Comparison of ENCODE assay signal across 19 cellular contexts in genomic region chr12:7748774-7749296, GRCh38. TPM values are rescaled to one million over a fixed set of nuclear protein-coding genes. Genes with fewer than 3 reads are reported as not detected.
"Had no signal": no experiment of that assay in that cellular context is flagged by ENCODE, and none has a peak within 500 bp of the region (broad histone marks: within the 10 kb centered on the region; RNA-seq: fewer than 3 reads in every experiment).

No MANE protein-coding gene starts in this region.

- H3K27ac Mint-ChIP-seq: activated CD4-positive, alpha-beta memory T cell treated with anti-CD3 and anti-CD28 coated beads for 36 hours; activated CD4-positive, alpha-beta T cell treated with anti-CD3 and anti-CD28 coated beads for 36 hours; activated naive CD8-positive, alpha-beta T cell; memory B cell; natural killer cell treated with Interleukin-12 subunit alpha and Interleukin-12 subunit beta and Interleukin-15 and Interleukin-18, amount 100 ng/mL, for 72 hours; type B pancreatic cell had no signal

- H3K36me3 Mint-ChIP-seq: activated CD4-positive, alpha-beta memory T cell treated with anti-CD3 and anti-CD28 coated beads for 36 hours; activated naive CD8-positive, alpha-beta T cell; natural killer cell treated with Interleukin-12 subunit alpha and Interleukin-12 subunit beta and Interleukin-15 and Interleukin-18, amount 100 ng/mL, for 72 hours had no signal

- H3K36me3 ChIP-seq: esophagus muscularis mucosa, left lung had no signal

- H3K9me3 Mint-ChIP-seq: activated CD4-positive, alpha-beta memory T cell treated with anti-CD3 and anti-CD28 coated beads for 36 hours; natural killer cell treated with Interleukin-12 subunit alpha and Interleukin-12 subunit beta and Interleukin-15 and Interleukin-18, amount 100 ng/mL, for 72 hours; stimulated activated naive CD8-positive, alpha-beta T cell treated with anti-CD3 and anti-CD28 coated beads, Interleukin-15, amount 100 ng/mL, for 72 hours had no signal

- H3K27ac ChIP-seq: coronary artery, esophagus muscularis mucosa, left lung, VCaP had no signal

- H3K27me3 ChIP-seq: esophagus muscularis mucosa, left lung had no signal

- H3K27me3 Mint-ChIP-seq: activated CD4-positive, alpha-beta T cell treated with anti-CD3 and anti-CD28 coated beads for 36 hours; activated naive CD8-positive, alpha-beta T cell; natural killer cell treated with Interleukin-12 subunit alpha and Interleukin-12 subunit beta and Interleukin-15 and Interleukin-18, amount 100 ng/mL, for 72 hours; stimulated activated naive CD8-positive, alpha-beta T cell treated with anti-CD3 and anti-CD28 coated beads, Interleukin-15, amount 100 ng/mL, for 72 hours; type B pancreatic cell had no signal

- H3K9me3 ChIP-seq: esophagus muscularis mucosa, left lung had no signal

- H3K4me1 Mint-ChIP-seq: activated CD4-positive, alpha-beta T cell treated with anti-CD3 and anti-CD28 coated beads for 36 hours; stimulated activated naive CD8-positive, alpha-beta T cell treated with anti-CD3 and anti-CD28 coated beads, Interleukin-15, amount 100 ng/mL, for 72 hours had no signal

- H3K4me3 ChIP-seq: coronary artery, esophagus muscularis mucosa, left lung had no signal

- H3K4me1 ChIP-seq: esophagus muscularis mucosa, left lung had no signal

- FAIRE-seq: islet of Langerhans had no signal

- DNase-seq: activated CD4-positive, alpha-beta memory T cell treated with anti-CD3 and anti-CD28 coated beads for 36 hours; activated CD4-positive, alpha-beta T cell treated with anti-CD3 and anti-CD28 coated beads for 36 hours; activated gamma-delta T cell; activated T-cell treated with anti-CD3 and anti-CD28 coated beads, Interleukin-2, amount 50 U/mL, for 4 hours; amniotic stem cell; central memory CD4-positive, alpha-beta T cell; left lung; stimulated activated naive CD8-positive, alpha-beta T cell treated with anti-CD3 and anti-CD28 coated beads, Interleukin-15, amount 100 ng/mL, for 72 hours had no signal

- H3K4me3 Mint-ChIP-seq: activated CD4-positive, alpha-beta memory T cell treated with anti-CD3 and anti-CD28 coated beads for 36 hours; activated CD4-positive, alpha-beta T cell treated with anti-CD3 and anti-CD28 coated beads for 36 hours; activated naive CD8-positive, alpha-beta T cell; activated T-cell treated with anti-CD3 and anti-CD28 coated beads, Interleukin-2, amount 50 U/mL, for 4 hours; memory B cell; natural killer cell treated with Interleukin-12 subunit alpha and Interleukin-12 subunit beta and Interleukin-15 and Interleukin-18, amount 100 ng/mL, for 72 hours; stimulated activated naive CD8-positive, alpha-beta T cell treated with anti-CD3 and anti-CD28 coated beads, Interleukin-15, amount 100 ng/mL, for 72 hours; type B pancreatic cell had no signal

- ATAC-seq: activated CD4-positive, alpha-beta T cell treated with anti-CD3 and anti-CD28 coated beads for 36 hours; activated T-cell treated with anti-CD3 and anti-CD28 coated beads, Interleukin-2, amount 50 U/mL, for 4 hours; left lung; sciatic nerve; stimulated activated naive CD8-positive, alpha-beta T cell treated with anti-CD3 and anti-CD28 coated beads, Interleukin-15, amount 100 ng/mL, for 72 hours had no signal

RNA-seq across cellular contexts. Expression of gene CLEC4C, which starts 1.7 kb away (rescaled TPM):
- total RNA-seq: activated CD4-positive, alpha-beta memory T cell treated with anti-CD3 and anti-CD28 coated beads for 36 hours; activated CD4-positive, alpha-beta T cell treated with anti-CD3 and anti-CD28 coated beads for 36 hours; activated T-cell treated with anti-CD3 and anti-CD28 coated beads, Interleukin-2, amount 50 U/mL, for 4 hours; esophagus muscularis mucosa; left lung; natural killer cell treated with Interleukin-12 subunit alpha and Interleukin-12 subunit beta and Interleukin-15 and Interleukin-18, amount 100 ng/mL, for 72 hours; osteocyte; sciatic nerve; temporal lobe had no signal

RNA-seq across cellular contexts. Expression of gene NANOGNB, which starts 16.2 kb away (rescaled TPM):
- total RNA-seq: activated CD4-positive, alpha-beta memory T cell treated with anti-CD3 and anti-CD28 coated beads for 36 hours; activated CD4-positive, alpha-beta T cell treated with anti-CD3 and anti-CD28 coated beads for 36 hours; activated T-cell treated with anti-CD3 and anti-CD28 coated beads, Interleukin-2, amount 50 U/mL, for 4 hours; esophagus muscularis mucosa; left lung; natural killer cell treated with Interleukin-12 subunit alpha and Interleukin-12 subunit beta and Interleukin-15 and Interleukin-18, amount 100 ng/mL, for 72 hours; osteocyte; sciatic nerve; temporal lobe had no signal

RNA-seq across cellular contexts. Expression of gene DPPA3, which starts 37.6 kb away (rescaled TPM):
- total RNA-seq: activated CD4-positive, alpha-beta memory T cell treated with anti-CD3 and anti-CD28 coated beads for 36 hours; activated CD4-positive, alpha-beta T cell treated with anti-CD3 and anti-CD28 coated beads for 36 hours; activated T-cell treated with anti-CD3 and anti-CD28 coated beads, Interleukin-2, amount 50 U/mL, for 4 hours; esophagus muscularis mucosa; left lung; natural killer cell treated with Interleukin-12 subunit alpha and Interleukin-12 subunit beta and Interleukin-15 and Interleukin-18, amount 100 ng/mL, for 72 hours; osteocyte; sciatic nerve; temporal lobe had no signal

RNA-seq across cellular contexts. Expression of gene NANOG, which starts 40.4 kb away (rescaled TPM):
- total RNA-seq: activated CD4-positive, alpha-beta memory T cell treated with anti-CD3 and anti-CD28 coated beads for 36 hours; activated CD4-positive, alpha-beta T cell treated with anti-CD3 and anti-CD28 coated beads for 36 hours; esophagus muscularis mucosa; natural killer cell treated with Interleukin-12 subunit alpha and Interleukin-12 subunit beta and Interleukin-15 and Interleukin-18, amount 100 ng/mL, for 72 hours; temporal lobe had no signal

RNA-seq across cellular contexts. Expression of gene GDF3, which starts 53.3 kb away (rescaled TPM):
- total RNA-seq: activated CD4-positive, alpha-beta memory T cell treated with anti-CD3 and anti-CD28 coated beads for 36 hours; activated CD4-positive, alpha-beta T cell treated with anti-CD3 and anti-CD28 coated beads for 36 hours; activated T-cell treated with anti-CD3 and anti-CD28 coated beads, Interleukin-2, amount 50 U/mL, for 4 hours; natural killer cell treated with Interleukin-12 subunit alpha and Interleukin-12 subunit beta and Interleukin-15 and Interleukin-18, amount 100 ng/mL, for 72 hours; osteocyte; temporal lobe had no signal
